ENCODE assay signal across 25 cellular contexts in genomic region chr19:3272952-3273351, GRCh38. TPM values are rescaled to one million over a fixed set of nuclear protein-coding genes. Genes with fewer than 3 reads are reported as not detected.
"Had no signal": no experiment of that assay in that cellular context is flagged by ENCODE, and none has a peak within 500 bp of the region (broad histone marks: within the 10 kb centered on the region; RNA-seq: fewer than 3 reads in every experiment).

No MANE protein-coding gene starts in this region.

- H3K4me2 ChIP-seq: SK-N-SH had no signal

- H3K27ac ChIP-seq: HL-60, SJSA1 had no signal

- DNase-seq: Karpas-422, KG1, MG63, NCI-H1092 treated with DMSO at 0.1 percent for 48 hours, NCI-H1436, NCI-H187, NCI-H2029, NCI-H2081 treated with DMSO at 0.1 percent for 48 hours, NCI-H2171, NCI-H226, NCI-H446, NCI-H510A, NCI-H524 treated with DMSO at 0.1 percent for 48 hours, NCI-H69, NCI-H774, Right ventricle myocardium superior, RPMI8226, SIG-M5, SK-N-SH, SW 1271, T-cell had no signal

- H3K9ac ChIP-seq: SK-N-SH had no signal

- H3K9me3 ChIP-seq: MG63, SJSA1, SK-N-SH had no signal

- H3K36me3 ChIP-seq: MG63, SJSA1 had no signal

- H3K4me3 ChIP-seq: MG63, SJSA1 had no signal

- FAIRE-seq: HTR-8/SVneo, RCC 7860 had no signal

RNA-seq across cellular contexts. Expression of gene CELF5, which starts 48.5 kb away (rescaled TPM):
- total RNA-seq: Right ventricle myocardium superior, SJSA1 had no signal
